ENCODE assay signal across 1 cellular context in genomic region chr17:81891303-81891552, GRCh38.
TF ChIP-seq lines count a peak whose summit lies in the region.

No MANE protein-coding gene starts in this region.

TF ChIP-seq in HEK293, 187 proteins besides CTCF, POLR2A, EP300 and RAD21 (continued from another document):
- TF ChIP-seq ZNF24 (tag by site-specific recombination; IDR thresholded peaks at IDR 0.05), result no peak
- no peak for TF ChIP-seq ZNF274 (IDR thresholded peaks at IDR 0.05; ENCODE audit: low read length)
- TF ChIP-seq ZNF274 (tag by site-specific recombination; IDR thresholded peaks at IDR 0.05; ENCODE audit: borderline replicate concordance), result no peak
- TF ChIP-seq ZBTB49 (tag by site-specific recombination; IDR thresholded peaks at IDR 0.05; ENCODE audit: low read depth), result no peak
- no peak for TF ChIP-seq ZNF645 (tag by site-specific recombination; IDR thresholded peaks at IDR 0.05)
- TF ChIP-seq ZNF639 (tag by site-specific recombination; IDR thresholded peaks at IDR 0.05), result no peak
- no peak for TF ChIP-seq INSM2 (tag by site-specific recombination; IDR thresholded peaks at IDR 0.05)
- no peak for TF ChIP-seq ZSCAN23 (tag by site-specific recombination; IDR thresholded peaks at IDR 0.05)
